Comparison of ENCODE assay signal across 1 cellular context in the genomic region with DNA sequence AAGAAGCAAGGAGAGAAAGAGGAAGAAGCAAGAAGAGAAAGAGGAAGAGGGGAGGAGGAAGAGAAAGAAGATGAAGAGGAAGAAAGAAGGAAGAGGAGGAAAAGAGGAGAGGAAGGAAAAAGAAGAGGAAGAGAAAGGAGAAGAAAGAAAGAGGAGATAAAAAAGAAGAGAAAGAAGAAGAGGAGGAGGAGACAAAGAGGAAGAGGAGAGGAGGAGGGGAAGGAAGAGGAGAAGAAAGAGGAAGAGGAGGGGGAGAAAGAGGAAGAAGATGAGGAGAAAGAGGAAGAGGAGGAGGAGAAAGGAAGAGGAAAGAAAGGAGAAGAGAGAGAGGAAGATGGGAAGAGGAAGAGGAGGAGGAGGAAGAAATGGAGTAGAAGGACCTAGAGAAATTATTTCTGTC.
TF ChIP-seq lines count a peak whose summit lies in the region.

No MANE protein-coding gene starts in this region.

TF ChIP-seq in K562, 482 proteins besides CTCF, POLR2A, EP300 and RAD21 (continued from another document):
- TF ChIP-seq, protein P1, sequence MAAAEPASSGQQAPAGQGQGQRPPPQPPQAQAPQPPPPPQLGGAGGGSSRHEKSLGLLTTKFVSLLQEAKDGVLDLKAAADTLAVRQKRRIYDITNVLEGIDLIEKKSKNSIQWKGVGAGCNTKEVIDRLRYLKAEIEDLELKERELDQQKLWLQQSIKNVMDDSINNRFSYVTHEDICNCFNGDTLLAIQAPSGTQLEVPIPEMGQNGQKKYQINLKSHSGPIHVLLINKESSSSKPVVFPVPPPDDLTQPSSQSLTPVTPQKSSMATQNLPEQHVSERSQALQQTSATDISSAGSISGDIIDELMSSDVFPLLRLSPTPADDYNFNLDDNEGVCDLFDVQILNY (CRISPR knock-in tag; IDR thresholded peaks at IDR 0.05), result no peak
- TF ChIP-seq, protein P2, sequence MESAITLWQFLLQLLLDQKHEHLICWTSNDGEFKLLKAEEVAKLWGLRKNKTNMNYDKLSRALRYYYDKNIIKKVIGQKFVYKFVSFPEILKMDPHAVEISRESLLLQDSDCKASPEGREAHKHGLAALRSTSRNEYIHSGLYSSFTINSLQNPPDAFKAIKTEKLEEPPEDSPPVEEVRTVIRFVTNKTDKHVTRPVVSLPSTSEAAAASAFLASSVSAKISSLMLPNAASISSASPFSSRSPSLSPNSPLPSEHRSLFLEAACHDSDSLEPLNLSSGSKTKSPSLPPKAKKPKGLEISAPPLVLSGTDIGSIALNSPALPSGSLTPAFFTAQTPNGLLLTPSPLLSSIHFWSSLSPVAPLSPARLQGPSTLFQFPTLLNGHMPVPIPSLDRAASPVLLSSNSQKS (CRISPR knock-in tag; IDR thresholded peaks at IDR 0.05), result no peak
- TF ChIP-seq CCAR2 (IDR thresholded peaks at IDR 0.05; ENCODE audit: low read depth, low read length) (no peak), ZNF23 (CRISPR knock-in tag; IDR thresholded peaks at IDR 0.05) (no peak), E2F3 (CRISPR knock-in tag; IDR thresholded peaks at IDR 0.05) (no peak), ELF4 (CRISPR knock-in tag; IDR thresholded peaks at IDR 0.05) (peak; percentile 33; the same call in 1 of the 2 replicates), SREBF2 (CRISPR knock-in tag; IDR thresholded peaks at IDR 0.05) (no peak)
- TF ChIP-seq, protein P3, sequence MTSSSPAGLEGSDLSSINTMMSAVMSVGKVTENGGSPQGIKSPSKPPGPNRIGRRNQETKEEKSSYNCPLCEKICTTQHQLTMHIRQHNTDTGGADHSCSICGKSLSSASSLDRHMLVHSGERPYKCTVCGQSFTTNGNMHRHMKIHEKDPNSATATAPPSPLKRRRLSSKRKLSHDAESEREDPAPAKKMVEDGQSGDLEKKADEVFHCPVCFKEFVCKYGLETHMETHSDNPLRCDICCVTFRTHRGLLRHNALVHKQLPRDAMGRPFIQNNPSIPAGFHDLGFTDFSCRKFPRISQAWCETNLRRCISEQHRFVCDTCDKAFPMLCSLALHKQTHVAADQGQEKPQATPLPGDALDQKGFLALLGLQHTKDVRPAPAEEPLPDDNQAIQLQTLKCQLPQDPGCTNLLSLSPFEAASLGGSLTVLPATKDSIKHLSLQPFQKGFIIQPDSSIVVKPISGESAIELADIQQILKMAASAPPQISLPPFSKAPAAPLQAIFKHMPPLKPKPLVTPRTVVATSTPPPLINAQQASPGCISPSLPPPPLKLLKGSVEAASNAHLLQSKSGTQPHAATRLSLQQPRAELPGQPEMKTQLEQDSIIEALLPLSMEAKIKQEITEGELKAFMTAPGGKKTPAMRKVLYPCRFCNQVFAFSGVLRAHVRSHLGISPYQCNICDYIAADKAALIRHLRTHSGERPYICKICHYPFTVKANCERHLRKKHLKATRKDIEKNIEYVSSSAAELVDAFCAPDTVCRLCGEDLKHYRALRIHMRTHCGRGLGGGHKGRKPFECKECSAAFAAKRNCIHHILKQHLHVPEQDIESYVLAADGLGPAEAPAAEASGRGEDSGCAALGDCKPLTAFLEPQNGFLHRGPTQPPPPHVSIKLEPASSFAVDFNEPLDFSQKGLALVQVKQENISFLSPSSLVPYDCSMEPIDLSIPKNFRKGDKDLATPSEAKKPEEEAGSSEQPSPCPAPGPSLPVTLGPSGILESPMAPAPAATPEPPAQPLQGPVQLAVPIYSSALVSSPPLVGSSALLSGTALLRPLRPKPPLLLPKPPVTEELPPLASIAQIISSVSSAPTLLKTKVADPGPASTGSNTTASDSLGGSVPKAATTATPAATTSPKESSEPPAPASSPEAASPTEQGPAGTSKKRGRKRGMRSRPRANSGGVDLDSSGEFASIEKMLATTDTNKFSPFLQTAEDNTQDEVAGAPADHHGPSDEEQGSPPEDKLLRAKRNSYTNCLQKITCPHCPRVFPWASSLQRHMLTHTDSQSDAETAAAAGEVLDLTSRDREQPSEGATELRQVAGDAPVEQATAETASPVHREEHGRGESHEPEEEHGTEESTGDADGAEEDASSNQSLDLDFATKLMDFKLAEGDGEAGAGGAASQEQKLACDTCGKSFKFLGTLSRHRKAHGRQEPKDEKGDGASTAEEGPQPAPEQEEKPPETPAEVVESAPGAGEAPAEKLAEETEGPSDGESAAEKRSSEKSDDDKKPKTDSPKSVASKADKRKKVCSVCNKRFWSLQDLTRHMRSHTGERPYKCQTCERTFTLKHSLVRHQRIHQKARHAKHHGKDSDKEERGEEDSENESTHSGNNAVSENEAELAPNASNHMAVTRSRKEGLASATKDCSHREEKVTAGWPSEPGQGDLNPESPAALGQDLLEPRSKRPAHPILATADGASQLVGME (CRISPR knock-in tag; IDR thresholded peaks at IDR 0.05), result no peak
- TF ChIP-seq, protein P4, sequence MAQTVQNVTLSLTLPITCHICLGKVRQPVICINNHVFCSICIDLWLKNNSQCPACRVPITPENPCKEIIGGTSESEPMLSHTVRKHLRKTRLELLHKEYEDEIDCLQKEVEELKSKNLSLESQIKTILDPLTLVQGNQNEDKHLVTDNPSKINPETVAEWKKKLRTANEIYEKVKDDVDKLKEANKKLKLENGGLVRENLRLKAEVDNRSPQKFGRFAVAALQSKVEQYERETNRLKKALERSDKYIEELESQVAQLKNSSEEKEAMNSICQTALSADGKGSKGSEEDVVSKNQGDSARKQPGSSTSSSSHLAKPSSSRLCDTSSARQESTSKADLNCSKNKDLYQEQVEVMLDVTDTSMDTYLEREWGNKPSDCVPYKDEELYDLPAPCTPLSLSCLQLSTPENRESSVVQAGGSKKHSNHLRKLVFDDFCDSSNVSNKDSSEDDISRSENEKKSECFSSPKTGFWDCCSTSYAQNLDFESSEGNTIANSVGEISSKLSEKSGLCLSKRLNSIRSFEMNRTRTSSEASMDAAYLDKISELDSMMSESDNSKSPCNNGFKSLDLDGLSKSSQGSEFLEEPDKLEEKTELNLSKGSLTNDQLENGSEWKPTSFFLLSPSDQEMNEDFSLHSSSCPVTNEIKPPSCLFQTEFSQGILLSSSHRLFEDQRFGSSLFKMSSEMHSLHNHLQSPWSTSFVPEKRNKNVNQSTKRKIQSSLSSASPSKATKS (CRISPR knock-in tag; IDR thresholded peaks at IDR 0.05), result no peak
- TF ChIP-seq, protein P5, sequence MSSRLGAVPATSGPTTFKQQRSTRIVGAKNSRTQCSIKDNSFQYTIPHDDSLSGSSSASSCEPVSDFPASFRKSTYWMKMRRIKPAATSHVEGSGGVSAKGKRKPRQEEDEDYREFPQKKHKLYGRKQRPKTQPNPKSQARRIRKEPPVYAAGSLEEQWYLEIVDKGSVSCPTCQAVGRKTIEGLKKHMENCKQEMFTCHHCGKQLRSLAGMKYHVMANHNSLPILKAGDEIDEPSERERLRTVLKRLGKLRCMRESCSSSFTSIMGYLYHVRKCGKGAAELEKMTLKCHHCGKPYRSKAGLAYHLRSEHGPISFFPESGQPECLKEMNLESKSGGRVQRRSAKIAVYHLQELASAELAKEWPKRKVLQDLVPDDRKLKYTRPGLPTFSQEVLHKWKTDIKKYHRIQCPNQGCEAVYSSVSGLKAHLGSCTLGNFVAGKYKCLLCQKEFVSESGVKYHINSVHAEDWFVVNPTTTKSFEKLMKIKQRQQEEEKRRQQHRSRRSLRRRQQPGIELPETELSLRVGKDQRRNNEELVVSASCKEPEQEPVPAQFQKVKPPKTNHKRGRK (tag; IDR thresholded peaks at IDR 0.05), result 0 out of 2 replicates have a peak, but pooled peaks have one; percentile 30
- TF ChIP-seq, protein P6, sequence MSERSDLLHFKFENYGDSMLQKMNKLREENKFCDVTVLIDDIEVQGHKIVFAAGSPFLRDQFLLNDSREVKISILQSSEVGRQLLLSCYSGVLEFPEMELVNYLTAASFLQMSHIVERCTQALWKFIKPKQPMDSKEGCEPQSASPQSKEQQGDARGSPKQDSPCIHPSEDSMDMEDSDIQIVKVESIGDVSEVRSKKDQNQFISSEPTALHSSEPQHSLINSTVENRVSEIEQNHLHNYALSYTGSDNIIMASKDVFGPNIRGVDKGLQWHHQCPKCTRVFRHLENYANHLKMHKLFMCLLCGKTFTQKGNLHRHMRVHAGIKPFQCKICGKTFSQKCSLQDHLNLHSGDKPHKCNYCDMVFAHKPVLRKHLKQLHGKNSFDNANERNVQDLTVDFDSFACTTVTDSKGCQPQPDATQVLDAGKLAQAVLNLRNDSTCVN (CRISPR knock-in tag; IDR thresholded peaks at IDR 0.05), result 0 out of 2 replicates have a peak, but pooled peaks have one; percentile 47
- TF ChIP-seq, protein P7, sequence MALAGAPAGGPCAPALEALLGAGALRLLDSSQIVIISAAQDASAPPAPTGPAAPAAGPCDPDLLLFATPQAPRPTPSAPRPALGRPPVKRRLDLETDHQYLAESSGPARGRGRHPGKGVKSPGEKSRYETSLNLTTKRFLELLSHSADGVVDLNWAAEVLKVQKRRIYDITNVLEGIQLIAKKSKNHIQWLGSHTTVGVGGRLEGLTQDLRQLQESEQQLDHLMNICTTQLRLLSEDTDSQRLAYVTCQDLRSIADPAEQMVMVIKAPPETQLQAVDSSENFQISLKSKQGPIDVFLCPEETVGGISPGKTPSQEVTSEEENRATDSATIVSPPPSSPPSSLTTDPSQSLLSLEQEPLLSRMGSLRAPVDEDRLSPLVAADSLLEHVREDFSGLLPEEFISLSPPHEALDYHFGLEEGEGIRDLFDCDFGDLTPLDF (CRISPR knock-in tag; IDR thresholded peaks at IDR 0.05), result no peak
